In genomic region chr4:168540086-168540864, GRCh38 we compare ENCODE assay signal across 2 cellular contexts.
A peak's percentile ranks its signal among the peaks of the same experiment; 100 is the strongest.
TF ChIP-seq lines count a peak whose summit lies in the region.

No MANE protein-coding gene starts in this region.

TF ChIP-seq in HEK293, 187 proteins besides CTCF, POLR2A, EP300 and RAD21:
- TF ChIP-seq IKZF3 (tag by site-specific recombination; IDR thresholded peaks at IDR 0.05) (no peak), ZBTB17 (tag by site-specific recombination; IDR thresholded peaks at IDR 0.05) (0 out of 2 replicates have a peak, but pooled peaks have one; percentile 16), ZNF121 (tag by site-specific recombination; IDR thresholded peaks at IDR 0.05) (no peak), ZNF660 (tag by site-specific recombination; IDR thresholded peaks at IDR 0.05) (no peak), MZF1 (tag by site-specific recombination; IDR thresholded peaks at IDR 0.05; ENCODE audit: borderline replicate concordance) (0 out of 2 replicates have a peak, but pooled peaks have one; percentile 1), ZNF529 (tag by site-specific recombination; IDR thresholded peaks at IDR 0.05; ENCODE audit: insufficient replicate concordance) (no peak), ZNF629 (tag by site-specific recombination; IDR thresholded peaks at IDR 0.05) (0 out of 2 replicates have a peak, but pooled peaks have one; percentile 27), ZNF626 (tag by site-specific recombination; IDR thresholded peaks at IDR 0.05) (no peak), ZNF362 (tag by site-specific recombination; IDR thresholded peaks at IDR 0.05) (0 out of 2 replicates have a peak, but pooled peaks have one; percentile 42), ZNF302 (tag by site-specific recombination; IDR thresholded peaks at IDR 0.05; ENCODE audit: low read depth) (no peak)
- TF ChIP-seq, protein P1, sequence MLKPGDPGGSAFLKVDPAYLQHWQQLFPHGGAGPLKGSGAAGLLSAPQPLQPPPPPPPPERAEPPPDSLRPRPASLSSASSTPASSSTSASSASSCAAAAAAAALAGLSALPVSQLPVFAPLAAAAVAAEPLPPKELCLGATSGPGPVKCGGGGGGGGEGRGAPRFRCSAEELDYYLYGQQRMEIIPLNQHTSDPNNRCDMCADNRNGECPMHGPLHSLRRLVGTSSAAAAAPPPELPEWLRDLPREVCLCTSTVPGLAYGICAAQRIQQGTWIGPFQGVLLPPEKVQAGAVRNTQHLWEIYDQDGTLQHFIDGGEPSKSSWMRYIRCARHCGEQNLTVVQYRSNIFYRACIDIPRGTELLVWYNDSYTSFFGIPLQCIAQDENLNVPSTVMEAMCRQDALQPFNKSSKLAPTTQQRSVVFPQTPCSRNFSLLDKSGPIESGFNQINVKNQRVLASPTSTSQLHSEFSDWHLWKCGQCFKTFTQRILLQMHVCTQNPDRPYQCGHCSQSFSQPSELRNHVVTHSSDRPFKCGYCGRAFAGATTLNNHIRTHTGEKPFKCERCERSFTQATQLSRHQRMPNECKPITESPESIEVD (tag by site-specific recombination; IDR thresholded peaks at IDR 0.05), result 0 out of 2 replicates have a peak, but pooled peaks have one; percentile 53

TF ChIP-seq in K562, 482 proteins besides CTCF, POLR2A, EP300 and RAD21:
- no peak for TF ChIP-seq SMARCA5 (IDR thresholded peaks at IDR 0.05)
- TF ChIP-seq FOSL1 (tag; conservative IDR thresholded peaks at IDR 0.05), result 0 out of 2 replicates have a peak, but pooled peaks have one; percentile 30
